ENCODE assay signal across 8 cellular contexts in genomic region chr9:40106003-40106782, GRCh38.
DNase-seq lines count a peak whose midpoint lies in the region; ATAC-seq and TF ChIP-seq lines count a peak whose summit lies in the region.
"Not testable (repeated sequence)": the region's sequence is repeated elsewhere in the genome, so short reads cannot be mapped to it uniquely, and the experiment has no call there.

No MANE protein-coding gene starts in this region.

- not testable (repeated sequence) for TF ChIP-seq CTCF in HFFc6 (IDR thresholded peaks at IDR 0.05); coronary artery (IDR thresholded peaks at IDR 0.05); hepatocyte (IDR thresholded peaks at IDR 0.05; ENCODE audit: poor library complexity); osteoblast (IDR thresholded peaks at IDR 0.05; ENCODE audit: extremely low read depth, low read depth, low read length)

- peak overlapping the region; percentile 86 to 89 (median 89) for H3K4me3 Mint-ChIP-seq in CD4-positive, CD25-positive, alpha-beta regulatory T cell
- H3K4me3 Mint-ChIP-seq in HFFc6: peak overlapping the region; percentile 95
- H3K4me3 Mint-ChIP-seq in activated T-helper 17 cell treated with anti-CD3 and anti-CD28 coated beads, Interleukin-2, amount 50 U/mL, for 72 hours: peak overlapping the region; percentile 94

- H3K27me3 ChIP-seq in CD4-positive, CD25-positive, alpha-beta regulatory T cell (ENCODE audit: control insufficient read depth, insufficient read depth, low read length); SJCRH30; hepatocyte; osteoblast (ENCODE audit: insufficient read depth, low read length): not testable (repeated sequence)

- not testable (repeated sequence) for H3K9me3 ChIP-seq in CD4-positive, CD25-positive, alpha-beta regulatory T cell (ENCODE audit: control insufficient read depth in 2 of 2, low read length in 2 of 2); SJCRH30 (replicated peaks); hepatocyte (ENCODE audit: low read depth); osteoblast (ENCODE audit: low read depth, low read length)

- not testable (repeated sequence) for H3K9me3 Mint-ChIP-seq in CD4-positive, CD25-positive, alpha-beta regulatory T cell; HFFc6; activated T-helper 17 cell treated with anti-CD3 and anti-CD28 coated beads, Interleukin-2, amount 50 U/mL, for 72 hours

- H3K36me3 ChIP-seq in CD4-positive, CD25-positive, alpha-beta regulatory T cell (ENCODE audit: control insufficient read depth, insufficient read depth, low read length); SJCRH30; hepatocyte (replicated peaks; ENCODE audit: insufficient read depth, low read depth); osteoblast (ENCODE audit: insufficient read depth, low read length): not testable (repeated sequence)

- not testable (repeated sequence) for H3K27ac ChIP-seq in CD4-positive, CD25-positive, alpha-beta regulatory T cell (ENCODE audit: insufficient read depth, low read length, poor library complexity, severe bottlenecking); SJCRH30; osteoblast (ENCODE audit: low read depth, low read length)
- H3K27ac ChIP-seq in coronary artery (peak overlapping the region; percentile 64 to 73), hepatocyte (peak overlapping the region; percentile 81)

- WGBS in hepatocyte (ENCODE audit: low lambda C conversion rate, missing lambda C conversion rate): 4% methylated on average over 18 of the region's 71 CpGs

- peak overlapping the region; percentile 72 for H3K4me2 ChIP-seq in hepatocyte
- not testable (repeated sequence) for H3K4me2 ChIP-seq in osteoblast (ENCODE audit: insufficient read depth, low read length)

- not testable (repeated sequence) for H3K27me3 Mint-ChIP-seq in CD4-positive, CD25-positive, alpha-beta regulatory T cell; HFFc6 (ENCODE audit: insufficient read depth); activated T-helper 17 cell treated with anti-CD3 and anti-CD28 coated beads, Interleukin-2, amount 50 U/mL, for 72 hours

- H3K27ac Mint-ChIP-seq in CD4-positive, CD25-positive, alpha-beta regulatory T cell: peak overlapping the region in 2 of 3 donors; percentile 76 to 83
- peak overlapping the region; percentile 92 for H3K27ac Mint-ChIP-seq in HFFc6
- H3K27ac Mint-ChIP-seq in activated T-helper 17 cell treated with anti-CD3 and anti-CD28 coated beads, Interleukin-2, amount 50 U/mL, for 72 hours: peak overlapping the region; percentile 95

- H4K20me1 ChIP-seq in hepatocyte (ENCODE audit: insufficient read depth, poor library complexity, severe bottlenecking); osteoblast (ENCODE audit: insufficient read depth, low read length): not testable (repeated sequence)

- H3K4me1 ChIP-seq in CD4-positive, CD25-positive, alpha-beta regulatory T cell (ENCODE audit: control insufficient read depth, insufficient read depth, low read length, poor library complexity, severe bottlenecking); SJCRH30; hepatocyte (ENCODE audit: insufficient read depth); osteoblast (ENCODE audit: insufficient read depth, low read length): not testable (repeated sequence)

- ATAC-seq in CD4-positive, CD25-positive, alpha-beta regulatory T cell (ENCODE audit: low read depth in 2 of 2): peak in 1 of 2 donors; percentile 45
- ATAC-seq in activated T-helper 17 cell treated with anti-CD3 and anti-CD28 coated beads, Interleukin-2, amount 50 U/mL, for 72 hours (replicated peaks): peak; percentile 72

- not testable (repeated sequence) for H3K36me3 Mint-ChIP-seq in CD4-positive, CD25-positive, alpha-beta regulatory T cell; HFFc6 (ENCODE audit: low read depth); activated T-helper 17 cell treated with anti-CD3 and anti-CD28 coated beads, Interleukin-2, amount 50 U/mL, for 72 hours (ENCODE audit: low read depth)

- DNase-seq in CD4-positive, CD25-positive, alpha-beta regulatory T cell: peak; percentile 2 to 34 (median 33)
- DNase-seq in HFFc6: peak; percentile 10
- DNase-seq in SJCRH30: peak in 1 of 2 experiments; percentile 2
- DNase-seq in coronary artery (ENCODE audit: low spot score): peak; percentile 24
- peak; percentile 4 for DNase-seq in hepatocyte (ENCODE audit: low spot score)
- DNase-seq in osteoblast (ENCODE audit: insufficient read length, low spot score, missing footprints): not testable (repeated sequence)
- DNase-seq in stimulated activated CD8-positive, alpha-beta memory T cell treated with anti-CD3 and anti-CD28 coated beads, Interleukin-7, amount 100 ng/mL, for 48 hours (ENCODE audit: extremely low read depth in 1 of 2, low read depth in 1 of 2): peak; percentile 1 to 10

- not testable (repeated sequence) for H3K9me2 ChIP-seq in hepatocyte (replicated peaks; ENCODE audit: insufficient read depth)

- not testable (repeated sequence) for H3K79me2 ChIP-seq in hepatocyte; osteoblast (ENCODE audit: insufficient read depth, low read length)

- H3K4me1 Mint-ChIP-seq in CD4-positive, CD25-positive, alpha-beta regulatory T cell; HFFc6 (ENCODE audit: low read depth); activated T-helper 17 cell treated with anti-CD3 and anti-CD28 coated beads, Interleukin-2, amount 50 U/mL, for 72 hours: not testable (repeated sequence)

- not testable (repeated sequence) for H3K4me3 ChIP-seq in CD4-positive, CD25-positive, alpha-beta regulatory T cell (ENCODE audit: low read depth, low read length)
- H3K4me3 ChIP-seq in SJCRH30 (peak overlapping the region; percentile 33), coronary artery (peak overlapping the region; percentile 65), hepatocyte (peak overlapping the region; percentile 49), osteoblast (ENCODE audit: insufficient read depth, low read length) (peak overlapping the region; percentile 35)

- H2AFZ ChIP-seq in hepatocyte: peak overlapping the region; percentile 86
- not testable (repeated sequence) for H2AFZ ChIP-seq in osteoblast (ENCODE audit: low read length)
